1 cellular context compared by ENCODE assay signal in genomic region chr3:48898383-48899234, GRCh38.
TF ChIP-seq lines count a peak whose summit lies in the region.

SLC25A20 (minus strand) TSS chr3:48898882; CDS start chr3:48898794, 88 bp downstream.

TF ChIP-seq in HepG2, 621 proteins besides CTCF, POLR2A, EP300 and RAD21 (continued from another document and continues in another):
- TF ChIP-seq ZBTB34 (CRISPR knock-in tag; IDR thresholded peaks at IDR 0.05) (no peak), HOXA3 (CRISPR knock-in tag; IDR thresholded peaks at IDR 0.05) (peak; percentile 65; the same call in 1 of the 2 replicates), MXD1 (CRISPR knock-in tag; IDR thresholded peaks at IDR 0.05) (peak; percentile 82), ELF1 (CRISPR knock-in tag; IDR thresholded peaks at IDR 0.05) (peak; percentile 91), THAP11 (CRISPR knock-in tag; IDR thresholded peaks at IDR 0.05) (peak; percentile 76; the same call in 1 of the 2 replicates), FOXP4 (CRISPR knock-in tag; IDR thresholded peaks at IDR 0.05) (peak; percentile 52; the same call in 1 of the 2 replicates), ZXDC (CRISPR knock-in tag; IDR thresholded peaks at IDR 0.05) (no peak), PHB2 (IDR thresholded peaks at IDR 0.05; ENCODE audit: partially characterized antibody) (no peak), BCL6 (CRISPR knock-in tag; IDR thresholded peaks at IDR 0.05) (peak; percentile 57), ZNF747 (CRISPR knock-in tag; IDR thresholded peaks at IDR 0.05; ENCODE audit: borderline replicate concordance) (0 out of 2 replicates have a peak, but pooled peaks have one; percentile 38), NR0B2 (CRISPR knock-in tag; IDR thresholded peaks at IDR 0.05) (peak; percentile 60; the same call in 1 of the 2 replicates), MYC (CRISPR knock-in tag; IDR thresholded peaks at IDR 0.05; ENCODE audit: borderline replicate concordance) (peak; percentile 76), ZNF691 (CRISPR knock-in tag; IDR thresholded peaks at IDR 0.05; ENCODE audit: borderline replicate concordance, low read depth) (0 out of 2 replicates have a peak, but pooled peaks have one; percentile 51), FOXJ3 (CRISPR knock-in tag; IDR thresholded peaks at IDR 0.05; ENCODE audit: borderline replicate concordance) (no peak; the same call in 1 of the 2 replicates), GABPB1 (CRISPR knock-in tag; IDR thresholded peaks at IDR 0.05) (peak; percentile 94), MED13 (CRISPR knock-in tag; IDR thresholded peaks at IDR 0.05) (no peak), MEIS1 (CRISPR knock-in tag; IDR thresholded peaks at IDR 0.05; ENCODE audit: borderline replicate concordance) (peak; percentile 58; the same call in 1 of the 2 replicates), SMARCE1 (IDR thresholded peaks at IDR 0.05; ENCODE audit: borderline replicate concordance) (no peak), ZNF781 (CRISPR knock-in tag; IDR thresholded peaks at IDR 0.05; ENCODE audit: borderline replicate concordance, not compliant biosample characterization) (no peak), GZF1 (CRISPR knock-in tag; IDR thresholded peaks at IDR 0.05) (0 out of 2 replicates have a peak, but pooled peaks have one; percentile 64), HNRNPLL (IDR thresholded peaks at IDR 0.05; ENCODE audit: low read depth, low read length, poor library complexity, severe bottlenecking) (peak; percentile 68), GTF2F1 (IDR thresholded peaks at IDR 0.05; ENCODE audit: low read length) (no peak), PHF5A (CRISPR knock-in tag; IDR thresholded peaks at IDR 0.05; ENCODE audit: low read depth, unreplicated experiment) (no peak), ZNF207 (IDR thresholded peaks at IDR 0.05; ENCODE audit: borderline replicate concordance) (no peak), DBP (CRISPR knock-in tag; IDR thresholded peaks at IDR 0.05; ENCODE audit: not compliant biosample characterization) (no peak), ZNF660 (CRISPR knock-in tag; IDR thresholded peaks at IDR 0.05; ENCODE audit: borderline replicate concordance, low read depth) (no peak), KDM3A (CRISPR knock-in tag; IDR thresholded peaks at IDR 0.05; ENCODE audit: low read depth) (no peak), ARHGAP35 (CRISPR knock-in tag; IDR thresholded peaks at IDR 0.05; ENCODE audit: borderline replicate concordance) (no peak), TFDP2 (CRISPR knock-in tag; IDR thresholded peaks at IDR 0.05) (no peak; the same call in 1 of the 2 replicates), RFXANK (CRISPR knock-in tag; IDR thresholded peaks at IDR 0.05) (no peak), BORCS8-MEF2B (CRISPR knock-in tag; IDR thresholded peaks at IDR 0.05) (no peak), ZBTB39 (CRISPR knock-in tag; IDR thresholded peaks at IDR 0.05) (0 out of 2 replicates have a peak, but pooled peaks have one; percentile 54), USF2 (IDR thresholded peaks at IDR 0.05; ENCODE audit: low read depth, low read length) (no peak), USF2 (CRISPR knock-in tag; IDR thresholded peaks at IDR 0.05; ENCODE audit: borderline replicate concordance) (no peak), SMC3 (IDR thresholded peaks at IDR 0.05; ENCODE audit: low read length) (0 out of 2 replicates have a peak, but pooled peaks have one; percentile 9), TERF1 (CRISPR knock-in tag; IDR thresholded peaks at IDR 0.05) (no peak), YEATS4 (CRISPR knock-in tag; IDR thresholded peaks at IDR 0.05; ENCODE audit: borderline replicate concordance) (peak; percentile 77; the same call in 1 of the 2 replicates), ZNF784 (CRISPR knock-in tag; IDR thresholded peaks at IDR 0.05; ENCODE audit: borderline replicate concordance) (no peak), ZNF737 (CRISPR knock-in tag; IDR thresholded peaks at IDR 0.05; ENCODE audit: borderline replicate concordance) (0 out of 2 replicates have a peak, but pooled peaks have one; percentile 56)
